7 cellular contexts compared by ENCODE assay signal in the genomic region with DNA sequence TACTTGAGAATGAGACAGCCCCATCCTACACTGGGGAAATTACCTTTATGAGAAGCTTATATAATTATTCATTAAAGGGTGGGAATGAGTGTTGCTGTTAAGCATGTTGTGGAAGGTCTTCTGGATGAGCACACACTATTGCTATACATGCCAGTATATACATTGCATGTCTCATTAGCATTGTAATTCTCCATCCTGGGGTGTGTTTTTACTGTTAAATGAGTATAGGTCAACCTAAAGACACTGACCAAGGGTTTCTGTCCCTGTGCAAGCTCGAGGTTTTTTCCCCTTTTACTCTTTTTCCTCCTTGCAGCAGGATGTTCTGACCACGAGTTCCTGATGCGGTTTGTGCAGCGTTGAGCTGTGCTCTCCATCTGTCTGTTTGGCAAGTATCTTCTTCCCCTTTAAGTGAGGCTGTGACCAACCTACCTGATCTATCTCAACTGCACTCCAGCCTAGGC. TPM values are rescaled to one million over a fixed set of nuclear protein-coding genes. Genes with fewer than 3 reads are reported as not detected.
DNase-seq lines count a peak whose midpoint lies in the region; ATAC-seq lines count a peak whose summit lies in the region.

No MANE protein-coding gene starts in this region.

- peak overlapping the region; percentile 47 for H3K4me3 Mint-ChIP-seq in natural killer cell treated with Interleukin-12 subunit alpha and Interleukin-12 subunit beta and Interleukin-15 and Interleukin-18, amount 100 ng/mL, for 72 hours

- peak overlapping the region in 1 of 2 donors; percentile 39 for H3K27ac Mint-ChIP-seq in natural killer cell treated with Interleukin-12 subunit alpha and Interleukin-12 subunit beta and Interleukin-15 and Interleukin-18, amount 100 ng/mL, for 72 hours

- peak; percentile 63 for ATAC-seq in GM18861 (IDR thresholded peaks at IDR 0.05; ENCODE audit: unreplicated experiment)
- ATAC-seq in HG02763 (IDR thresholded peaks at IDR 0.05; ENCODE audit: unreplicated experiment): peak; percentile 58
- ATAC-seq in natural killer cell treated with Interleukin-12 subunit alpha and Interleukin-12 subunit beta and Interleukin-15 and Interleukin-18, amount 100 ng/mL, for 72 hours: peak; percentile 82 to 83
- no peak for ATAC-seq in HG02571 (IDR thresholded peaks at IDR 0.05; ENCODE audit: unreplicated experiment)

- DNase-seq in OCI-M1 (lab: John Stamatoyannopoulos, UW) (peak; percentile 80), NCI-H82 treated with DMSO at 0.1 percent for 48 hours (lab: John Stamatoyannopoulos, UW; ENCODE audit: unreplicated experiment) (no peak), kidney glomerular epithelial cell (lab: John Stamatoyannopoulos, UW) (no peak)
- DNase-seq in natural killer cell treated with Interleukin-12 subunit alpha and Interleukin-12 subunit beta and Interleukin-15 and Interleukin-18, amount 100 ng/mL, for 72 hours (ENCODE audit: low spot score): peak; percentile 66

- peaks cover 3% of the 10 kb centered on the region for H3K36me3 Mint-ChIP-seq in natural killer cell treated with Interleukin-12 subunit alpha and Interleukin-12 subunit beta and Interleukin-15 and Interleukin-18, amount 100 ng/mL, for 72 hours

- no peaks in the 10 kb centered on the region for H3K9me3 Mint-ChIP-seq in natural killer cell treated with Interleukin-12 subunit alpha and Interleukin-12 subunit beta and Interleukin-15 and Interleukin-18, amount 100 ng/mL, for 72 hours

- no peaks in the 10 kb centered on the region for H3K27me3 Mint-ChIP-seq in natural killer cell treated with Interleukin-12 subunit alpha and Interleukin-12 subunit beta and Interleukin-15 and Interleukin-18, amount 100 ng/mL, for 72 hours

- H3K4me1 Mint-ChIP-seq in natural killer cell treated with Interleukin-12 subunit alpha and Interleukin-12 subunit beta and Interleukin-15 and Interleukin-18, amount 100 ng/mL, for 72 hours (ENCODE audit: low read depth in 2 of 2): peaks cover 16 to 20% of the 10 kb centered on the region in 2 donors

RNA-seq across cellular contexts. Expression of gene IVD, which starts 7.2 kb away (rescaled TPM):
- 100 to 1,000 TPM in 1 of 2 donors, 10 to 100 TPM in 1; 63.3 to 111 TPM for total RNA-seq in natural killer cell treated with Interleukin-12 subunit alpha and Interleukin-12 subunit beta and Interleukin-15 and Interleukin-18, amount 100 ng/mL, for 72 hours

RNA-seq across cellular contexts. Expression of gene KNSTRN, which starts 15.9 kb away (rescaled TPM):
- 10 to 100 TPM; 32.4 to 75.1 TPM for total RNA-seq in natural killer cell treated with Interleukin-12 subunit alpha and Interleukin-12 subunit beta and Interleukin-15 and Interleukin-18, amount 100 ng/mL, for 72 hours

RNA-seq across cellular contexts. Expression of gene DISP2, which starts 40.4 kb away (rescaled TPM):
- total RNA-seq in natural killer cell treated with Interleukin-12 subunit alpha and Interleukin-12 subunit beta and Interleukin-15 and Interleukin-18, amount 100 ng/mL, for 72 hours: under 1 TPM; 0.25 to 1.00 TPM

RNA-seq across cellular contexts. Expression of gene BAHD1, which starts 42.3 kb away (rescaled TPM):
- total RNA-seq in natural killer cell treated with Interleukin-12 subunit alpha and Interleukin-12 subunit beta and Interleukin-15 and Interleukin-18, amount 100 ng/mL, for 72 hours: 10 to 100 TPM; 27.9 to 29.2 TPM

RNA-seq across cellular contexts. Expression of gene PHGR1, which starts 47.6 kb away (rescaled TPM):
- not detected for total RNA-seq in natural killer cell treated with Interleukin-12 subunit alpha and Interleukin-12 subunit beta and Interleukin-15 and Interleukin-18, amount 100 ng/mL, for 72 hours

Comparison
In these comparisons a context has a peak if more than half of its experiments do, and no peak if none do; other contexts are left out.
1. DNase-seq: peak in OCI-M1 (single experiment) and natural killer cell treated with Interleukin-12 subunit alpha and Interleukin-12 subunit beta and Interleukin-15 and Interleukin-18, amount 100 ng/mL, for 72 hours (single experiment); none in NCI-H82 treated with DMSO at 0.1 percent for 48 hours (single experiment) and kidney glomerular epithelial cell (single experiment).